ENCODE assay signal across 8 cellular contexts in the genomic region with DNA sequence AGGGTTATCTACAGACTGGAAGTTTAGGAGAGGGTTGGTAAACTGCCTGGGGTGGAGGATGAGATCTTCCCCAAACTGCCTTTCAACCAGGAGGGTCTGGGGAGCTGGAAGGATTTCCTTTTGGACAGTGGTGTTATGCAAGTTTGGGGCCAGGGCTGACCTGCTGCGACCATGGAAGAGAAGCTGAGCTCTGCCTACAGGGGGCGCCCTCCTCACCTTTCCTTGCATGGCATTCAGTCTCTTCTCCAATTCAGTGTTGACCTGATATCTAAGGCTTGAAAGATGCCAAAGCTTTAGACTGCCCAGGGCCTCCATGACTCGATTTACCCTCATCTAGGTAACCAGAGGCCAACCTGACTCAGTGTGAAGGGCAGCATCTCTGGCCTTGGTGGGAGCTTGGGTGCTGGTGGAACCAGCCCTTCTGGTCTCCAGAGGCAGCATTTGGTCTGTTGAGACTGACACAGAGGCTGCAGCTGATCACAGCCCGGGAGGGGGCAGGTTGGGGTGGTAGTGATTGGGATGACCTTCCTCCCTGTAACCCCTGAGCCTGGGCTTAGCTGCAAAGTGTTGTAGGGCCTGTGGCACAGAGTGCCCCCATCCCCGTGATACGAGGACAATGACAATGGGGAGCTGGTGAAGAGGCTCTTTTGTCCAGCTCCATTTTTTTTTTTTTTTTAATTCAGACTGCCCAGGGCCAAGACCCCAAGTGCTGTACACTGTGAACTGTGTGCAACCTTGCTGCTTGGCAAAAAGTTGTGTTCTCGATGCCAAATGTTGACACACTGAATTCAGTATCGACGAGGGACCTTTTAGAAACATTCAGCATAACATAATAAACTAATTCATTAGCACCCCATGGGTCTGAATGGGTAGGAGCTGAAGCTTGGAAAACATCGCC.
DNase-seq lines count a peak whose midpoint lies in the region; ATAC-seq and TF ChIP-seq lines count a peak whose summit lies in the region.

No MANE protein-coding gene starts in this region.

- intact Hi-C loops in activated CD4-positive, alpha-beta memory T cell treated with anti-CD3 and anti-CD28 coated beads for 36 hours (cut with micrococcal nuclease), result no loop called here

- peak; percentile 21 for TF ChIP-seq CTCF in HFF-Myc (IDR thresholded peaks at IDR 0.05; ENCODE audit: low read depth, low read length, missing control alignments)
- peak; percentile 80 for TF ChIP-seq CTCF in neural progenitor cell (IDR thresholded peaks at IDR 0.05)

- H3K79me2 ChIP-seq in neural progenitor cell (ENCODE audit: low read depth), result no peaks in the 10 kb centered on the region

- POLR2A ChIA-PET in activated CD4-positive, alpha-beta memory T cell treated with anti-CD3 and anti-CD28 coated beads for 36 hours (lab: Charles Lee), result no interaction called here

- H3K36me3 ChIP-seq in neural progenitor cell, result no peaks in the 10 kb centered on the region

- CTCF ChIA-PET in activated CD4-positive, alpha-beta memory T cell treated with anti-CD3 and anti-CD28 coated beads for 36 hours (lab: Charles Lee), result interaction anchor here (0.6 to 1.4 kb wide), 5 partner anchors 9 to 258 kb away, joined by 3 to 4 read pairs (median 3); no protein-coding TSS in a partner anchor

- H3K36me3 Mint-ChIP-seq in activated CD4-positive, alpha-beta memory T cell treated with anti-CD3 and anti-CD28 coated beads for 36 hours, result no peaks in the 10 kb centered on the region
- H3K36me3 Mint-ChIP-seq in neural progenitor cell, result no peaks in the 10 kb centered on the region

- H3K9ac ChIP-seq in neural progenitor cell, result no peak overlapping the region

- H3K9me3 ChIP-seq in neural progenitor cell (ENCODE audit: low read depth), result no peaks in the 10 kb centered on the region

- H3K4me1 Mint-ChIP-seq in activated CD4-positive, alpha-beta memory T cell treated with anti-CD3 and anti-CD28 coated beads for 36 hours (ENCODE audit: low read depth), result no peaks in the 10 kb centered on the region
- H3K4me1 Mint-ChIP-seq in neural progenitor cell, result peaks cover 4% of the 10 kb centered on the region

- no peak overlapping the region for H3K4me2 ChIP-seq in neural progenitor cell

- H3K4me1 ChIP-seq in neural progenitor cell, result peaks cover 9% of the 10 kb centered on the region

- peaks cover 5% of the 10 kb centered on the region for H3K27me3 Mint-ChIP-seq in activated CD4-positive, alpha-beta memory T cell treated with anti-CD3 and anti-CD28 coated beads for 36 hours
- peaks cover 5% of the 10 kb centered on the region for H3K27me3 Mint-ChIP-seq in neural progenitor cell (ENCODE audit: insufficient read depth, low read depth)

- H3K4me3 ChIP-seq in HFF-Myc (replicated peaks; ENCODE audit: low read depth, low read length), result no peak overlapping the region
- no peak overlapping the region for H3K4me3 ChIP-seq in neural progenitor cell

- no peak overlapping the region for H3K27ac Mint-ChIP-seq in activated CD4-positive, alpha-beta memory T cell treated with anti-CD3 and anti-CD28 coated beads for 36 hours
- no peak overlapping the region for H3K27ac Mint-ChIP-seq in neural progenitor cell

- H3K27me3 ChIP-seq in neural progenitor cell, result no peaks in the 10 kb centered on the region

- peaks cover 3% of the 10 kb centered on the region for H4K20me1 ChIP-seq in neural progenitor cell (ENCODE audit: low read depth)

- H3K9me3 Mint-ChIP-seq in activated CD4-positive, alpha-beta memory T cell treated with anti-CD3 and anti-CD28 coated beads for 36 hours, result no peaks in the 10 kb centered on the region
- H3K9me3 Mint-ChIP-seq in neural progenitor cell, result no peaks in the 10 kb centered on the region

- H3F3A ChIP-seq in neural progenitor cell (ENCODE audit: low read depth), result no peaks in the 10 kb centered on the region

- H3K4me3 Mint-ChIP-seq in activated CD4-positive, alpha-beta memory T cell treated with anti-CD3 and anti-CD28 coated beads for 36 hours, result no peak overlapping the region
- no peak overlapping the region for H3K4me3 Mint-ChIP-seq in neural progenitor cell

- no peak for ATAC-seq in HG03457 (IDR thresholded peaks at IDR 0.05; ENCODE audit: unreplicated experiment)
- no peak for ATAC-seq in HG02885 (IDR thresholded peaks at IDR 0.05; ENCODE audit: poor library complexity, unreplicated experiment)

- DNase-seq in NCI-H1436 (lab: John Stamatoyannopoulos, UW), result peak; percentile 26
- no peak for DNase-seq in NCI-H1436 treated with DMSO at 0.1 percent for 48 hours (lab: John Stamatoyannopoulos, UW)
- DNase-seq in HFF-Myc (ENCODE audit: extremely low read depth, low read depth), result no peak
- peak; percentile 37 for DNase-seq in activated CD4-positive, alpha-beta memory T cell treated with anti-CD3 and anti-CD28 coated beads for 36 hours
- DNase-seq in neural progenitor cell (ENCODE audit: low spot score), result peak; percentile 68
- DNase-seq in NCI-H128 (lab: John Stamatoyannopoulos, UW; ENCODE audit: unreplicated experiment), result no peak

- no peak overlapping the region for H2AFZ ChIP-seq in neural progenitor cell (replicated peaks)

- H3K27ac ChIP-seq in neural progenitor cell, result no peak overlapping the region

Comparison
In these comparisons a context has a peak if more than half of its experiments do, and no peak if none do; other contexts are left out.
1. DNase-seq: peak in NCI-H1436 (single experiment), activated CD4-positive, alpha-beta memory T cell treated with anti-CD3 and anti-CD28 coated beads for 36 hours (single experiment) and neural progenitor cell (single experiment); none in NCI-H1436 treated with DMSO at 0.1 percent for 48 hours (single experiment), HFF-Myc (single experiment) and NCI-H128 (single experiment).